17 cellular contexts compared by ENCODE assay signal in the genomic region with DNA sequence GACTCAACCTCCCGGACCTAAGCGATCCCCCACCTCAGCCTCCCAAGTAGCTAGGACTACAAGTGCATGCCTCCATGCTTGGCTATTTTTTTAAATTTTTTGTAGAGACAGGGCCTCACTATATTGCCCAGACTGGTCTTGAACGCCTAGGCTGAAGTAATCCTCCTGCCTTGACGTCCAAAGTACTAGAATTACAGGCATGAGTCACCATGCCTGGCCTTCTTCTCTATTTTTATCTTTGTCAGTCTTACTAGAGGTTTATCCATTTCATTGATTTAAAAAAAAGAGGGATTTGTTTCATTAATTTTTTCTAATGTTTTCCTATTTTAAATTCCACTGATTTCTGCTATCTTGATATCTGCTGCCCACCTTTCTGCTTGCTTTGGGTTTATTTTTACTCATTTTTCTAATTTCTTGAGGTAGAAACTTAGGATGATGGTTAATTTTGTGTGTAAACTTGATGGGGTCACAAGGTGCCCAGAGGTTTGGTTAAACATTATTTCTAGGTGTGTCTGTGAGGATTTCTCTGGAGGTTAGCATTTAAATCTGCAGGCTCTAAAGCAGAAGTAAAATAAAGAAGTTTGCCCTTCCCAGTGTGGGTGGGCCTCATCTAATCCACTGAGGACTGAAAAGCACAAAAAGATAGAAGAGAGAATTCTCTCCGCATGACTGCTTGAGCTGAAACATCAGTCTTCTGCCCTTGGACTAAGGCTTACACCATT.
DNase-seq lines count a peak whose midpoint lies in the region; ATAC-seq, FAIRE-seq and TF ChIP-seq lines count a peak whose summit lies in the region.
"Had no signal": no experiment of that assay in that cellular context is flagged by ENCODE, and none has a peak within 500 bp of the region (broad histone marks: within the 10 kb centered on the region; RNA-seq: fewer than 3 reads in every experiment).

No MANE protein-coding gene starts in this region.

- 0 out of 6 replicates have a peak overlapping the region, but pooled peaks of 1 of the 2 experiments have one; percentile 10 for H3K27ac ChIP-seq in A549
- H3K27ac ChIP-seq in astrocyte (ENCODE audit: low read depth, low read length) = no peak overlapping the region
- H3K27ac ChIP-seq in spleen = no peak overlapping the region
- H3K27ac ChIP-seq: ascending aorta, HL-60, tibial nerve had no signal

- CTCF ChIA-PET in A549 (lab: Yijun Ruan, JAX) = interaction anchor here (1.1 to 2.0 kb wide), 2 partner anchors 19 to 280 kb away, joined by 3 to 7 read pairs; no protein-coding TSS in a partner anchor

- no peak for FAIRE-seq in A549 (lab: Jason Lieb, UNC)
- FAIRE-seq in astrocyte (lab: Jason Lieb, UNC) = no peak
- no peak for FAIRE-seq in RCC 7860 (lab: Jason Lieb, UNC)
- FAIRE-seq: GM12891 had no signal

- H3K9ac ChIP-seq in astrocyte (ENCODE audit: low read length) = no peak overlapping the region

- POLR2A ChIA-PET in A549 (lab: Yijun Ruan, JAX) = no interaction called here

- no peaks in the 10 kb centered on the region for H3K9me3 ChIP-seq in A549
- H3K9me3 ChIP-seq in astrocyte (ENCODE audit: insufficient read depth, low read depth, low read length) = no peaks in the 10 kb centered on the region
- H3K9me3 ChIP-seq in spleen = no peaks in the 10 kb centered on the region
- H3K9me3 ChIP-seq: ascending aorta, tibial nerve had no signal

- DNase-seq in A549 (ENCODE audit: low read depth in 1 of 2, low spot score in 1 of 2) (peak in 1 of 2 experiments; percentile 28), HFFc6 (peak; percentile 48), astrocyte (ENCODE audit: low read depth) (peak; percentile 62), kidney epithelial cell (ENCODE audit: low read depth) (peak; percentile 19), DMS153 (lab: John Stamatoyannopoulos, UW) (no peak), spleen (no peak), RCC 7860 (ENCODE audit: low spot score) (no peak)
- DNase-seq: ACHN; activated CD4-positive, alpha-beta T cell treated with anti-CD3 and anti-CD28 coated beads for 1 hour; effector memory CD4-positive, alpha-beta T cell; NCI-H2171; nucleus accumbens had no signal

- no peak for TF ChIP-seq CTCF in A549 (IDR thresholded peaks at IDR 0.05)
- no peak for TF ChIP-seq CTCF in HFFc6 (IDR thresholded peaks at IDR 0.05)
- TF ChIP-seq CTCF in astrocyte (IDR thresholded peaks at IDR 0.05; ENCODE audit: insufficient read depth, low read depth, low read length) = no peak
- no peak for TF ChIP-seq CTCF in kidney epithelial cell (IDR thresholded peaks at IDR 0.05; ENCODE audit: insufficient read depth, low read length, poor library complexity, severe bottlenecking)
- TF ChIP-seq CTCF in spleen (IDR thresholded peaks at IDR 0.05 in 8 of 11, conservative IDR thresholded peaks at IDR 0.05 in 3 of 11) = no peak

- H4K20me1 ChIP-seq in astrocyte (ENCODE audit: insufficient read depth, low read length) = no peaks in the 10 kb centered on the region

- H3K4me2 ChIP-seq in A549 = peak overlapping the region; percentile 32; the same call in 2 of the 3 replicates
- H3K4me2 ChIP-seq in astrocyte (ENCODE audit: low read length) = no peak overlapping the region

- no peaks in the 10 kb centered on the region for H3K79me2 ChIP-seq in astrocyte (ENCODE audit: insufficient read depth, low read length)

- H3K4me3 Mint-ChIP-seq in HFFc6 (no peak overlapping the region), astrocyte (ENCODE audit: unreplicated experiment) (no peak overlapping the region)
- H3K4me3 Mint-ChIP-seq in activated T-helper 17 cell treated with anti-CD3 and anti-CD28 coated beads, Interleukin-2, amount 50 U/mL, for 72 hours = no peak overlapping the region

- no peak for TF ChIP-seq RAD21 in A549 (conservative IDR thresholded peaks at IDR 0.05 in 1 of 2, IDR thresholded peaks at IDR 0.05 in 1 of 2)

- TF ChIP-seq POLR2A in A549 (IDR thresholded peaks at IDR 0.05; ENCODE audit: low read length) = no peak
- no peak for TF ChIP-seq POLR2A in spleen (IDR thresholded peaks at IDR 0.05)

- peaks cover 12% of the 10 kb centered on the region; the same call in 1 of the 3 replicates for H3K4me1 ChIP-seq in A549
- H3K4me1 ChIP-seq in astrocyte (ENCODE audit: insufficient read depth, low read length) = peaks cover 4% of the 10 kb centered on the region
- no peaks in the 10 kb centered on the region for H3K4me1 ChIP-seq in spleen
- H3K4me1 ChIP-seq: ascending aorta, tibial nerve had no signal

- H3K27ac Mint-ChIP-seq in HFFc6 (peak overlapping the region; percentile 35; the same call in 1 of the 2 replicates), astrocyte (ENCODE audit: unreplicated experiment) (peak overlapping the region; percentile 75)
- no peak overlapping the region for H3K27ac Mint-ChIP-seq in activated T-helper 17 cell treated with anti-CD3 and anti-CD28 coated beads, Interleukin-2, amount 50 U/mL, for 72 hours

- no peaks in the 10 kb centered on the region for H3K9me3 Mint-ChIP-seq in HFFc6
- H3K9me3 Mint-ChIP-seq in astrocyte (ENCODE audit: unreplicated experiment) = no peaks in the 10 kb centered on the region
- no peaks in the 10 kb centered on the region for H3K9me3 Mint-ChIP-seq in activated T-helper 17 cell treated with anti-CD3 and anti-CD28 coated beads, Interleukin-2, amount 50 U/mL, for 72 hours

- 56% methylated on average over 5 of the region's 5 CpGs for WGBS in A549 (ENCODE audit: missing lambda C conversion rate)
- WGBS in spleen, 5 donors = 77 to 91% (median 85%) methylated on average over 5 of the region's 5 CpGs

- H3K36me3 ChIP-seq in astrocyte (ENCODE audit: insufficient read depth, low read length) (no peaks in the 10 kb centered on the region), kidney epithelial cell (ENCODE audit: control insufficient read depth, insufficient read depth, low read length) (no peaks in the 10 kb centered on the region), spleen (no peaks in the 10 kb centered on the region)
- H3K36me3 ChIP-seq: ascending aorta, tibial nerve had no signal

- H3K36me3 Mint-ChIP-seq in HFFc6 (ENCODE audit: low read depth) (no peaks in the 10 kb centered on the region), astrocyte (ENCODE audit: low read depth, unreplicated experiment) (no peaks in the 10 kb centered on the region)
- H3K36me3 Mint-ChIP-seq in activated T-helper 17 cell treated with anti-CD3 and anti-CD28 coated beads, Interleukin-2, amount 50 U/mL, for 72 hours (ENCODE audit: low read depth) = no peaks in the 10 kb centered on the region

- H3K4me3 ChIP-seq in A549 (no peak overlapping the region), astrocyte (ENCODE audit: insufficient read depth, low read depth, low read length) (no peak overlapping the region), kidney epithelial cell (ENCODE audit: low read depth, low read length) (no peak overlapping the region), spleen (no peak overlapping the region)
- H3K4me3 ChIP-seq: ascending aorta, tibial nerve had no signal

- H3K27me3 Mint-ChIP-seq in HFFc6 (ENCODE audit: insufficient read depth) = peaks cover 2% of the 10 kb centered on the region
- no peaks in the 10 kb centered on the region for H3K27me3 Mint-ChIP-seq in astrocyte (ENCODE audit: low read depth, unreplicated experiment)
- peaks cover 12% of the 10 kb centered on the region for H3K27me3 Mint-ChIP-seq in activated T-helper 17 cell treated with anti-CD3 and anti-CD28 coated beads, Interleukin-2, amount 50 U/mL, for 72 hours

- peaks cover 18% of the 10 kb centered on the region for H3K4me1 Mint-ChIP-seq in HFFc6 (ENCODE audit: low read depth)
- peaks cover 6% of the 10 kb centered on the region for H3K4me1 Mint-ChIP-seq in astrocyte (ENCODE audit: low read depth, unreplicated experiment)
- H3K4me1 Mint-ChIP-seq in activated T-helper 17 cell treated with anti-CD3 and anti-CD28 coated beads, Interleukin-2, amount 50 U/mL, for 72 hours = no peaks in the 10 kb centered on the region

- peak in 1 of 2 experiments; percentile 53; a peak in 1 of 6 replicates for ATAC-seq in A549
- ATAC-seq in activated T-helper 17 cell treated with anti-CD3 and anti-CD28 coated beads, Interleukin-2, amount 50 U/mL, for 72 hours (replicated peaks) = no peak

- H3K27me3 ChIP-seq in astrocyte (ENCODE audit: insufficient read depth, low read length) = no peaks in the 10 kb centered on the region
- H3K27me3 ChIP-seq in kidney epithelial cell (ENCODE audit: control insufficient read depth, insufficient read depth, low read length) = no peaks in the 10 kb centered on the region
- no peaks in the 10 kb centered on the region for H3K27me3 ChIP-seq in spleen (replicated peaks in 1 of 7)
- H3K27me3 ChIP-seq: ascending aorta, tibial nerve had no signal

- intact Hi-C loops in spleen (cut with DNase I; ENCODE audit: low total_unique reads) = no loop called here

- no peak for TF ChIP-seq EP300 in A549 (IDR thresholded peaks at IDR 0.05)

- no peak overlapping the region for H2AFZ ChIP-seq in astrocyte (ENCODE audit: low read depth, low read length)

TF ChIP-seq in A549, 52 proteins besides CTCF, POLR2A, EP300 and RAD21:
- no peak for TF ChIP-seq NFE2L2 (conservative IDR thresholded peaks at IDR 0.05; ENCODE audit: low read length)
- TF ChIP-seq, protein P1, sequence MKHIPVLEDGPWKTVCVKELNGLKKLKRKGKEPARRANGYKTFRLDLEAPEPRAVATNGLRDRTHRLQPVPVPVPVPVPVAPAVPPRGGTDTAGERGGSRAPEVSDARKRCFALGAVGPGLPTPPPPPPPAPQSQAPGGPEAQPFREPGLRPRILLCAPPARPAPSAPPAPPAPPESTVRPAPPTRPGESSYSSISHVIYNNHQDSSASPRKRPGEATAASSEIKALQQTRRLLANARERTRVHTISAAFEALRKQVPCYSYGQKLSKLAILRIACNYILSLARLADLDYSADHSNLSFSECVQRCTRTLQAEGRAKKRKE (CRISPR knock-in tag; IDR thresholded peaks at IDR 0.05; ENCODE audit: low read depth) = no peak
- TF ChIP-seq TFCP2L1 (CRISPR knock-in tag; IDR thresholded peaks at IDR 0.05) = no peak
- no peak for TF ChIP-seq MYC (IDR thresholded peaks at IDR 0.05; ENCODE audit: borderline replicate concordance, low read length)
- no peak for TF ChIP-seq FOSL2 (IDR thresholded peaks at IDR 0.05)
- peak; percentile 52; the same call in 1 of the 2 replicates for TF ChIP-seq FOSL2 (CRISPR knock-in tag; IDR thresholded peaks at IDR 0.05)
- TF ChIP-seq ESRRA (IDR thresholded peaks at IDR 0.05; ENCODE audit: borderline replicate concordance, low read length) = no peak
TF ChIP-seq in A549: peak in this region for 1.

Comparison
In these comparisons a context has a peak if more than half of its experiments do, and no peak if none do; other contexts are left out.
1. DNase-seq: peak in HFFc6 (single experiment), astrocyte (single experiment) and kidney epithelial cell (single experiment); none in DMS153 (single experiment), spleen (single experiment) and RCC 7860 (single experiment).